In the genomic region with DNA sequence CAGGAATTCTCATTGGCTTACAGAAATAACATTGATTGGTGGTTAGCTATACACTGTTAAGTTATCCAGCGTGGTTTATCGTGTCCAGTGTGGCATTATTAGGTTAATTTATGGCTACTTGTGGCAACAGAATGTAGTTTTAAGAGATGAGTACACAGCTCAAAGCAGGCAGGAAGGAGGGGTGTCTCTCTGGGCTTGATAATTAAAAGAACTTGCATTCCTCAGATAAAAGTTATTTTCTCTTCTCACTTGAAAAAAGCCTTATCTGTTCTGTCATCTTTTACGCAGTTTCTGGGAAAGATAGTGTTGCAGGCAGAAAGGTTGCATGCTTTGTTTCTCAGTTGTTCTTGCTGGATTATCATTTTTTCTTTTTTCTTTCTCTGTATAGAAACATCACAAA, we compare ENCODE assay signal across 24 cellular contexts.
DNase-seq lines count a peak whose midpoint lies in the region; ATAC-seq and TF ChIP-seq lines count a peak whose summit lies in the region.
"Had no signal": no experiment of that assay in that cellular context is flagged by ENCODE, and none has a peak within 500 bp of the region (broad histone marks: within the 10 kb centered on the region; RNA-seq: fewer than 3 reads in every experiment).

No MANE protein-coding gene starts in this region.

- H3K9ac ChIP-seq in fibroblast of lung (ENCODE audit: insufficient read depth, low read length), result no peak overlapping the region
- H3K9ac ChIP-seq: BLaER1 treated with 17β-estradiol and CSF1 and Interleukin-3, amounts not matched to agents 10 nM and 100 nM had no signal

- no peaks in the 10 kb centered on the region for H3K27me3 ChIP-seq in fibroblast of lung (ENCODE audit: control insufficient read depth, insufficient read depth, low read length)
- H3K27me3 ChIP-seq in neuron (ENCODE audit: insufficient read depth, low read length), result no peaks in the 10 kb centered on the region
- H3K27me3 ChIP-seq: BLaER1 treated with 17β-estradiol and CSF1 and Interleukin-3, amounts not matched to agents 10 nM and 100 nM; body of pancreas; heart left ventricle; neutrophil; spleen; tibial artery had no signal

- H3K4me2 ChIP-seq in fibroblast of lung (ENCODE audit: extremely low read depth, insufficient read depth, low read length), result no peak overlapping the region
- H3K4me2 ChIP-seq: A549; BLaER1 treated with 17β-estradiol and CSF1 and Interleukin-3, amounts not matched to agents 10 nM and 100 nM had no signal

- H3K4me1 ChIP-seq in fibroblast of lung (ENCODE audit: control insufficient read depth, extremely low read depth, insufficient read depth, low read length) (no peaks in the 10 kb centered on the region), neuron (ENCODE audit: insufficient read depth, low read length) (peaks cover 2% of the 10 kb centered on the region)
- H3K4me1 ChIP-seq: A549, body of pancreas, heart left ventricle, left ventricle myocardium inferior, spleen, tibial artery had no signal

- no peak overlapping the region for H3K4me3 ChIP-seq in AG04449 (ENCODE audit: low read depth, low read length)
- no peak overlapping the region for H3K4me3 ChIP-seq in fibroblast of lung (replicated peaks in 1 of 4; ENCODE audit: control extremely low read depth in 1 of 4, insufficient read depth in 1 of 4, low read depth in 3 of 4, low read length in 4 of 4)
- H3K4me3 ChIP-seq in neuron (ENCODE audit: low read length), result no peak overlapping the region
- H3K4me3 ChIP-seq: A549; BLaER1 treated with 17β-estradiol and CSF1 and Interleukin-3, amounts not matched to agents 10 nM and 100 nM; body of pancreas; HAP-1; heart left ventricle; left ventricle myocardium inferior; mucosa of descending colon; spleen; tibial artery had no signal

- H2AFZ ChIP-seq in fibroblast of lung (ENCODE audit: low read length) (peak overlapping the region; percentile 45), neuron (ENCODE audit: low read depth, low read length) (peak overlapping the region; percentile 65)

- H3K27ac ChIP-seq in fibroblast of lung (ENCODE audit: insufficient read depth, low read length), result no peak overlapping the region
- H3K27ac ChIP-seq in substantia nigra (ENCODE audit: low read depth, low read length, poor library complexity, severe bottlenecking), result no peak overlapping the region
- H3K27ac ChIP-seq: A549; BLaER1 treated with 17β-estradiol and CSF1 and Interleukin-3, amounts not matched to agents 10 nM and 100 nM; body of pancreas; heart left ventricle; left ventricle myocardium inferior; neutrophil; spleen; tibial artery had no signal

- ATAC-seq in HG02970 (IDR thresholded peaks at IDR 0.05; ENCODE audit: low FRiP score, unreplicated experiment) (no peak), GM18868 (IDR thresholded peaks at IDR 0.05; ENCODE audit: unreplicated experiment) (no peak)
- ATAC-seq: A549; activated T-helper 17 cell treated with anti-CD3 and anti-CD28 coated beads, Interleukin-2, amount 50 U/mL, for 72 hours; body of pancreas; heart left ventricle; mucosa of descending colon had no signal

- H3K9me3 ChIP-seq in fibroblast of lung (ENCODE audit: control insufficient read depth, insufficient read depth, low read depth, low read length) (no peaks in the 10 kb centered on the region), neuron (ENCODE audit: low read length) (no peaks in the 10 kb centered on the region)
- H3K9me3 ChIP-seq: BLaER1 treated with 17β-estradiol and CSF1 and Interleukin-3, amounts not matched to agents 10 nM and 100 nM; body of pancreas; HAP-1; mucosa of descending colon; neutrophil; tibial artery had no signal

- H3K36me3 ChIP-seq in fibroblast of lung (ENCODE audit: control insufficient read depth, insufficient read depth, low read length) (no peaks in the 10 kb centered on the region), neuron (ENCODE audit: insufficient read depth, low read length) (no peaks in the 10 kb centered on the region)
- H3K36me3 ChIP-seq: BLaER1 treated with 17β-estradiol and CSF1 and Interleukin-3, amounts not matched to agents 10 nM and 100 nM; HAP-1; heart left ventricle; left ventricle myocardium inferior; neutrophil; spleen; tibial artery had no signal

- CTCF ChIA-PET in AG04449 (lab: Yijun Ruan, JAX), result interaction anchor here (1.3 kb wide), 1 partner anchor 295 kb away, joined by 3 read pairs; no protein-coding TSS in a partner anchor

- POLR2A ChIA-PET in AG04449 (lab: Yijun Ruan, JAX), result interaction anchor here (1.0 kb wide), 2 partner anchors 8 to 157 kb away, joined by 3 read pairs; no protein-coding TSS in a partner anchor

- DNase-seq in AG04449 (ENCODE audit: low read depth, low spot score) (peak; percentile 19), RPMI7951 (ENCODE audit: low read depth) (peak; percentile 10), fibroblast of lung (ENCODE audit: low read depth in 2 of 2) (peak in 1 of 2 donors; percentile 84), substantia nigra (lab: John Stamatoyannopoulos, UW) (no peak), NK-92 (lab: John Stamatoyannopoulos, UW; ENCODE audit: unreplicated experiment) (no peak)
- DNase-seq: body of pancreas; heart left ventricle; left ventricle myocardium inferior; MM.1S; mucosa of descending colon; NCI-H1436; NCI-H2107; NCI-H510A treated with DMSO at 0.1 percent for 48 hours; spleen; stimulated activated CD4-positive, alpha-beta T cell treated with anti-CD3 and anti-CD28 coated beads, Interleukin-4, amount 100 ng/mL, for 24 hours; tibial artery had no signal

- H3K79me2 ChIP-seq in fibroblast of lung (ENCODE audit: control insufficient read depth, insufficient read depth, low read length), result no peaks in the 10 kb centered on the region

- H4K20me1 ChIP-seq in fibroblast of lung (ENCODE audit: control insufficient read depth, extremely low read depth, insufficient read depth, low read length), result no peaks in the 10 kb centered on the region
- H4K20me1 ChIP-seq: BLaER1 treated with 17β-estradiol and CSF1 and Interleukin-3, amounts not matched to agents 10 nM and 100 nM had no signal

- TF ChIP-seq CTCF in AG04449 (IDR thresholded peaks at IDR 0.05; ENCODE audit: insufficient read depth, low read length, missing control alignments) (no peak), fibroblast of lung (conservative IDR thresholded peaks at IDR 0.05 in 1 of 2, IDR thresholded peaks at IDR 0.05 in 1 of 2; ENCODE audit: low read depth in 1 of 2, low read length in 2 of 2) (no peak)

Comparison
In these comparisons a context has a peak if more than half of its experiments do, and no peak if none do; other contexts are left out.
1. DNase-seq: peak in AG04449 (single experiment) and RPMI7951 (single experiment); none in substantia nigra (0 of 49) and NK-92 (single experiment).